Comparison of ENCODE assay signal across 5 cellular contexts in genomic region chr1:220776254-220776653, GRCh38. TPM values are rescaled to one million over a fixed set of nuclear protein-coding genes. Genes with fewer than 3 reads are reported as not detected.
"Had no signal": no experiment of that assay in that cellular context is flagged by ENCODE, and none has a peak within 500 bp of the region (broad histone marks: within the 10 kb centered on the region; RNA-seq: fewer than 3 reads in every experiment).

No MANE protein-coding gene starts in this region.

- DNase-seq: KG1, NCI-H187 treated with DMSO at 0.1 percent for 48 hours had no signal

- H3K27ac ChIP-seq: RWPE1 had no signal

RNA-seq across cellular contexts. Expression of gene MTARC1, which starts 10.5 kb away (rescaled TPM):
- total RNA-seq: OCI-LY7; T-helper 1 cell treated with Interleukin-12 subunit alpha and Interleukin-12 subunit beta and Interleukin-4 antibody, amounts not matched to agents 30 ng/mL and 1 ng/mL, for 36 hours had no signal

RNA-seq across cellular contexts. Expression of gene MTARC2, which starts 28.1 kb away (rescaled TPM):
- total RNA-seq: OCI-LY7; T-helper 1 cell treated with Interleukin-12 subunit alpha and Interleukin-12 subunit beta and Interleukin-4 antibody, amounts not matched to agents 30 ng/mL and 1 ng/mL, for 36 hours had no signal
